Comparison of ENCODE assay signal across 21 cellular contexts in genomic region chr6:105384004-105384403, GRCh38. TPM values are rescaled to one million over a fixed set of nuclear protein-coding genes. Genes with fewer than 3 reads are reported as not detected.
DNase-seq lines count a peak whose midpoint lies in the region; ATAC-seq, FAIRE-seq and TF ChIP-seq lines count a peak whose summit lies in the region.
"Had no signal": no experiment of that assay in that cellular context is flagged by ENCODE, and none has a peak within 500 bp of the region (broad histone marks: within the 10 kb centered on the region; RNA-seq: fewer than 3 reads in every experiment).

No MANE protein-coding gene starts in this region.

- POLR2A ChIA-PET in Panc1 (lab: Charles Lee) = no interaction called here

- DNase-seq in HK-2 (ENCODE audit: unreplicated experiment) = peak; percentile 49
- DNase-seq in Panc1 (ENCODE audit: low read depth, low spot score) = no peak
- DNase-seq in urothelium cell line (ENCODE audit: low spot score) = peak; percentile 48
- no peak for DNase-seq in NCI-H2171 treated with DMSO at 0.1 percent for 48 hours (lab: John Stamatoyannopoulos, UW)
- DNase-seq in effector CD4-positive, alpha-beta T cell = no peak
- no peak for DNase-seq in NCI-H510A treated with DMSO at 0.1 percent for 48 hours (lab: John Stamatoyannopoulos, UW)
- DNase-seq: activated CD4-positive, alpha-beta T cell treated with anti-CD3 and anti-CD28 coated beads for 4 hours; activated CD8-positive, alpha-beta memory T cell treated with anti-CD3 and anti-CD28 coated beads, Interleukin-2, amount 50 U/mL, for 4 hours; activated gamma-delta T cell treated with Interleukin-2 at 50 U/mL for 16 hours; amygdala; effector CD8-positive, alpha-beta T cell; heart right ventricle; naive thymus-derived CD8-positive, alpha-beta T cell; NCI-H1092; NCI-H2081; NCI-H524 treated with DMSO at 0.1 percent for 48 hours; OCI-M1; stimulated activated CD4-positive, alpha-beta T cell treated with anti-CD3 and anti-CD28 coated beads, Interleukin-1b, Interleukin-23, amount 100 ng/mL, for 48 hours had no signal

- H3K27ac ChIP-seq in Panc1 (ENCODE audit: low read length) = no peak overlapping the region
- H3K27ac ChIP-seq: heart right ventricle, parathyroid adenoma had no signal

- 0 out of 2 replicates have a peak, but pooled peaks cover 3% of the 10 kb centered on the region for H3K36me3 ChIP-seq in Panc1 (ENCODE audit: control insufficient read depth, insufficient read depth, low read length)

- no peak for TF ChIP-seq CTCF in Panc1 (IDR thresholded peaks at IDR 0.05)

- H3K4me1 ChIP-seq in Panc1 (ENCODE audit: control insufficient read depth, insufficient read depth, low read length) = 0 out of 2 replicates have a peak, but pooled peaks cover 4% of the 10 kb centered on the region

- H3K27me3 ChIP-seq in Panc1 (ENCODE audit: control insufficient read depth, insufficient read depth, low read length) = no peaks in the 10 kb centered on the region
- H3K27me3 ChIP-seq: heart right ventricle had no signal

- intact Hi-C loops in Panc1 (cut with micrococcal nuclease; ENCODE audit: unreplicated experiment) = no loop called here

- no TSS peak for BruUV-seq in Panc1 (replicated peaks; lab: Mats Ljungman, UMichigan)

- in situ Hi-C loops in Panc1 (cut with HindIII; ENCODE audit: low pct_unique_long_range_greater_than_20kb, low sequenced_read_pairs) = no loop called here

- H3K9me3 ChIP-seq in Panc1 (ENCODE audit: control insufficient read depth, insufficient read depth, low read depth, low read length) = no peaks in the 10 kb centered on the region
- H3K9me3 ChIP-seq: heart right ventricle had no signal

- no peak overlapping the region for H3K4me3 ChIP-seq in Panc1 (ENCODE audit: low read depth in 2 of 2, low read length in 2 of 2)
- H3K4me3 ChIP-seq: heart right ventricle had no signal

- CTCF ChIA-PET in Panc1 (lab: Charles Lee) = no interaction called here

- no peak for FAIRE-seq in urothelium cell line (lab: Jason Lieb, UNC)

- ATAC-seq in Panc1 = peak; percentile 50; the same call in 1 of the 2 replicates
- peak; percentile 76 for ATAC-seq in esophagus mucosa
- ATAC-seq: heart right ventricle; naive thymus-derived CD8-positive, alpha-beta T cell; SK-N-SH treated with all-trans-retinoic acid at 6 μM for 48 hours had no signal

RNA-seq across cellular contexts. Expression of gene PREP, which starts 18.9 kb away (rescaled TPM):
- total RNA-seq in Panc1 (2021; ENCODE audit: unreplicated experiment) (50.4 TPM), esophagus mucosa (21.8 TPM)
- polyA plus RNA-seq in Panc1 (2012; ENCODE audit: insufficient read length) = 37.8 TPM

Comparison
In these comparisons a context has a peak if more than half of its experiments do, and no peak if none do; other contexts are left out.
1. DNase-seq: peak in HK-2 (single experiment) and urothelium cell line (single experiment); none in Panc1 (single experiment), NCI-H2171 treated with DMSO at 0.1 percent for 48 hours (single experiment), effector CD4-positive, alpha-beta T cell (single experiment) and NCI-H510A treated with DMSO at 0.1 percent for 48 hours (single experiment).